10 cellular contexts compared by ENCODE assay signal in the genomic region with DNA sequence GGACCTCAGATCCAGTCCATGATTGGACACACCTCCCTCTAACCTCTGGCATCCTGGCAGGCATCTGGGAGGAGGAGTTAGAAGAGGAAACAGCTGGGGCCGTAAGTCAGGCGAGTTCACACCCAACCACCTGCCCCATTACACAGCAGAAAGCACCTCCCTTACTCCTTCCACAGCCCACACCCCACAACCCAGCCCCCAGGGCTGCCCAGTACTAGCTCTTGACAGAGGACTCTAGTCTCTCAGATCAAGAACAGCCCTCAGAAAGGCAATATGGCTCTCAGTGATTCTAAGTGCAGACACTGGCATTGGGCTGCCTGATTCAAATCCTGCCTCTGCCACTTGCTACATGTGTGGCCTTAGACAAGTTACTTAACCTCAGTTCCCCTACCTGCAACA.
DNase-seq lines count a peak whose midpoint lies in the region; ATAC-seq and TF ChIP-seq lines count a peak whose summit lies in the region.
"Had no signal": no experiment of that assay in that cellular context is flagged by ENCODE, and none has a peak within 500 bp of the region (broad histone marks: within the 10 kb centered on the region; RNA-seq: fewer than 3 reads in every experiment).

No MANE protein-coding gene starts in this region.

- TF ChIP-seq CTCF in epithelial cell of esophagus (IDR thresholded peaks at IDR 0.05; ENCODE audit: insufficient read depth, low read depth, low read length, missing control alignments): no peak

- peaks cover 18 to 20% of the 10 kb centered on the region in 2 donors for H3K4me1 Mint-ChIP-seq in stimulated activated naive B cell treated with anti-CD40 and anti-IgM and Interleukin-4, amounts not matched to agents 10 μg/mL and 1 μg/mL and 100 μg/mL, for 72 hours

- H3K27ac Mint-ChIP-seq in stimulated activated naive B cell treated with anti-CD40 and anti-IgM and Interleukin-4, amounts not matched to agents 10 μg/mL and 1 μg/mL and 100 μg/mL, for 72 hours: peak overlapping the region; percentile 20

- peak; percentile 57 for DNase-seq in activated CD8-positive, alpha-beta memory T cell treated with anti-CD3 and anti-CD28 coated beads for 24 hours
- no peak for DNase-seq in activated CD8-positive, alpha-beta memory T cell treated with anti-CD3 and anti-CD28 coated beads, Interleukin-2, amount 50 U/mL, for 4 hours
- DNase-seq in Kasumi-1 (lab: John Stamatoyannopoulos, UW) (peak; percentile 91), epithelial cell of esophagus (ENCODE audit: low read depth) (peak; percentile 23), NCI-H1048 (lab: John Stamatoyannopoulos, UW) (no peak), D341Med (ENCODE audit: low spot score) (no peak), RKO (ENCODE audit: low spot score) (no peak)
- DNase-seq in stimulated activated naive B cell treated with anti-CD40 and anti-IgM and Interleukin-4, amounts not matched to agents 10 μg/mL and 1 μg/mL and 100 μg/mL, for 72 hours: no peak
- DNase-seq: Calu3, NCI-H1436 had no signal

- H3K27me3 Mint-ChIP-seq in stimulated activated naive B cell treated with anti-CD40 and anti-IgM and Interleukin-4, amounts not matched to agents 10 μg/mL and 1 μg/mL and 100 μg/mL, for 72 hours: no peaks in the 10 kb centered on the region

- H3K4me3 ChIP-seq in epithelial cell of esophagus (ENCODE audit: low read length): no peak overlapping the region

- ATAC-seq in stimulated activated naive B cell treated with anti-CD40 and anti-IgM and Interleukin-4, amounts not matched to agents 10 μg/mL and 1 μg/mL and 100 μg/mL, for 72 hours (replicated peaks): peak; percentile 55 to 63

- no peaks in the 10 kb centered on the region for H3K36me3 Mint-ChIP-seq in stimulated activated naive B cell treated with anti-CD40 and anti-IgM and Interleukin-4, amounts not matched to agents 10 μg/mL and 1 μg/mL and 100 μg/mL, for 72 hours

- no peak overlapping the region for H3K4me3 Mint-ChIP-seq in stimulated activated naive B cell treated with anti-CD40 and anti-IgM and Interleukin-4, amounts not matched to agents 10 μg/mL and 1 μg/mL and 100 μg/mL, for 72 hours

- H3K9me3 Mint-ChIP-seq in stimulated activated naive B cell treated with anti-CD40 and anti-IgM and Interleukin-4, amounts not matched to agents 10 μg/mL and 1 μg/mL and 100 μg/mL, for 72 hours: no peaks in the 10 kb centered on the region

Comparison
In these comparisons a context has a peak if more than half of its experiments do, and no peak if none do; other contexts are left out.
1. DNase-seq: peak in activated CD8-positive, alpha-beta memory T cell treated with anti-CD3 and anti-CD28 coated beads for 24 hours (single experiment), Kasumi-1 (2 of 2) and epithelial cell of esophagus (single experiment); none in activated CD8-positive, alpha-beta memory T cell treated with anti-CD3 and anti-CD28 coated beads, Interleukin-2, amount 50 U/mL, for 4 hours (single experiment), stimulated activated naive B cell treated with anti-CD40 and anti-IgM and Interleukin-4, amounts not matched to agents 10 μg/mL and 1 μg/mL and 100 μg/mL, for 72 hours (single experiment), NCI-H1048 (single experiment), D341Med (single experiment) and RKO (single experiment).